10 cellular contexts compared by ENCODE assay signal in the genomic region with DNA sequence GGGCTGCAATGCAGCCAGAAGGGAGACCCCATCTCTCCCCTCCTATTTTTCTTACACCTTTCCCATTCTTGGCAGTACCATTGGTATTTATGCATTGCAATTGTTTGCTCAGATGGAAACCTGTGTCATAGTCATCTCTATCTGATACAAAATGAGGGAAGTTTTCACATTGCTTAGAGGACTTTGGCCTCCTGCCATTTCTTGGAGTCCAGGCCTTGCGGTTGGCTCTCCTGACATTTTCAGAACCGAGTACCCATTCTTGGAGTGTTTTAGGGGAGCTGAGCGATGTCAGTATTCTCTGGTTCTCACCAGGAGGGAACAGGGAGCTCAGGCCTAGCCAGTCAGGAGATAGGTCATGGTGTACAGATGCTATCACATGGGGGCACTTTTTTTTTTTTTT. TPM values are rescaled to one million over a fixed set of nuclear protein-coding genes. Genes with fewer than 3 reads are reported as not detected.
DNase-seq lines count a peak whose midpoint lies in the region; ATAC-seq and TF ChIP-seq lines count a peak whose summit lies in the region.
"Had no signal": no experiment of that assay in that cellular context is flagged by ENCODE, and none has a peak within 500 bp of the region (broad histone marks: within the 10 kb centered on the region; RNA-seq: fewer than 3 reads in every experiment).

No MANE protein-coding gene starts in this region.

- TF ChIP-seq CTCF in DOHH2 (IDR thresholded peaks at IDR 0.05; ENCODE audit: low read depth, low read length, poor library complexity, severe bottlenecking) (no peak), neural progenitor cell (IDR thresholded peaks at IDR 0.05) (no peak), right atrium auricular region (IDR thresholded peaks at IDR 0.05) (no peak)

- H3K4me1 ChIP-seq in DOHH2 (ENCODE audit: control insufficient read depth, low read length) (peaks cover 55% of the 10 kb centered on the region), neural progenitor cell (peaks cover 8% of the 10 kb centered on the region), right atrium auricular region (peaks cover 0 to 16% of the 10 kb centered on the region in 2 donors)

- H3K4me2 ChIP-seq in DOHH2 (ENCODE audit: low read length) (peak overlapping the region; percentile 85), neural progenitor cell (peak overlapping the region; percentile 92)

- H3K79me2 ChIP-seq in DOHH2 (ENCODE audit: control insufficient read depth, low read length) (peaks cover 37% of the 10 kb centered on the region), neural progenitor cell (ENCODE audit: low read depth) (peaks cover 14% of the 10 kb centered on the region)

- H3K4me3 Mint-ChIP-seq in effector memory CD8-positive, alpha-beta T cell, result peak overlapping the region; percentile 82 to 83
- peak overlapping the region; percentile 93 for H3K4me3 Mint-ChIP-seq in neural progenitor cell

- peaks cover 47% of the 10 kb centered on the region for H3K36me3 Mint-ChIP-seq in effector memory CD8-positive, alpha-beta T cell (ENCODE audit: insufficient read depth)
- peaks cover 16% of the 10 kb centered on the region for H3K36me3 Mint-ChIP-seq in neural progenitor cell

- peak overlapping the region; percentile 90 for H3K4me3 ChIP-seq in DOHH2 (ENCODE audit: low read length)
- peak overlapping the region; percentile 92 for H3K4me3 ChIP-seq in neural progenitor cell
- no peak overlapping the region for H3K4me3 ChIP-seq in right atrium auricular region

- H3K4me1 Mint-ChIP-seq in effector memory CD8-positive, alpha-beta T cell (ENCODE audit: low read depth in 2 of 2), result peaks cover 15 to 16% of the 10 kb centered on the region in 2 donors
- H3K4me1 Mint-ChIP-seq in neural progenitor cell, result peaks cover 14% of the 10 kb centered on the region

- H3K9ac ChIP-seq in neural progenitor cell, result peak overlapping the region; percentile 83

- H3K9me3 Mint-ChIP-seq in effector memory CD8-positive, alpha-beta T cell, result no peaks in the 10 kb centered on the region
- no peaks in the 10 kb centered on the region for H3K9me3 Mint-ChIP-seq in neural progenitor cell

- H3K9me3 ChIP-seq in DOHH2 (ENCODE audit: control insufficient read depth, insufficient read depth, low read length) (no peaks in the 10 kb centered on the region), neural progenitor cell (ENCODE audit: low read depth) (no peaks in the 10 kb centered on the region), right atrium auricular region (no peaks in the 10 kb centered on the region)

- no peaks in the 10 kb centered on the region for H3K9me2 ChIP-seq in DOHH2 (replicated peaks; ENCODE audit: control insufficient read depth, low read length)

- H2AFZ ChIP-seq in neural progenitor cell (replicated peaks), result no peak overlapping the region

- H3K27me3 ChIP-seq in DOHH2 (ENCODE audit: control insufficient read depth, low read length), result peaks cover 1% of the 10 kb centered on the region
- peaks cover 12% of the 10 kb centered on the region for H3K27me3 ChIP-seq in neural progenitor cell
- no peaks in the 10 kb centered on the region for H3K27me3 ChIP-seq in right atrium auricular region

- no peak for ATAC-seq in effector memory CD8-positive, alpha-beta T cell (replicated peaks)
- no peak for ATAC-seq in HG03460 (IDR thresholded peaks at IDR 0.05; ENCODE audit: unreplicated experiment)
- ATAC-seq in GM19452 (IDR thresholded peaks at IDR 0.05; ENCODE audit: unreplicated experiment), result no peak

- DNase-seq in OCI-M1 (lab: John Stamatoyannopoulos, UW) (peak; percentile 40), neural progenitor cell (ENCODE audit: low spot score) (no peak), right atrium auricular region (ENCODE audit: low spot score) (no peak)
- DNase-seq in effector memory CD8-positive, alpha-beta T cell, result no peak
- DNase-seq in effector CD8-positive, alpha-beta T cell (lab: John Stamatoyannopoulos, UW), result no peak
- DNase-seq: central memory CD4-positive, alpha-beta T cell; NCI-H1694 had no signal

- H4K20me1 ChIP-seq in DOHH2 (ENCODE audit: control insufficient read depth, insufficient read depth, low read depth, low read length), result no peaks in the 10 kb centered on the region
- peaks cover 8% of the 10 kb centered on the region for H4K20me1 ChIP-seq in neural progenitor cell (ENCODE audit: low read depth)

- H3K27me3 Mint-ChIP-seq in effector memory CD8-positive, alpha-beta T cell, result peaks cover 18 to 22% of the 10 kb centered on the region in 2 donors
- peaks cover 4% of the 10 kb centered on the region for H3K27me3 Mint-ChIP-seq in neural progenitor cell (ENCODE audit: insufficient read depth, low read depth)

- H3F3A ChIP-seq in DOHH2 (ENCODE audit: control insufficient read depth, insufficient read depth), result peaks cover 20% of the 10 kb centered on the region
- no peaks in the 10 kb centered on the region for H3F3A ChIP-seq in neural progenitor cell (ENCODE audit: low read depth)

- H3K27ac ChIP-seq in DOHH2 (ENCODE audit: low read depth, low read length) (no peak overlapping the region), neural progenitor cell (no peak overlapping the region), right atrium auricular region (peak overlapping the region in 1 of 2 donors; percentile 10)

- peak overlapping the region; percentile 83 for H3K27ac Mint-ChIP-seq in effector memory CD8-positive, alpha-beta T cell
- H3K27ac Mint-ChIP-seq in neural progenitor cell, result no peak overlapping the region

- H3K36me3 ChIP-seq in DOHH2 (ENCODE audit: control insufficient read depth, low read length) (peaks cover 53% of the 10 kb centered on the region), neural progenitor cell (peaks cover 4% of the 10 kb centered on the region), right atrium auricular region (peaks cover 38% of the 10 kb centered on the region)

RNA-seq across cellular contexts. Expression of gene SIN3B, which starts 1.5 kb away (rescaled TPM):
- 21.2 and 36.4 TPM in 2 replicates for total RNA-seq in neural progenitor cell (ENCODE audit: low replicate concordance)
- total RNA-seq in right atrium auricular region, result 10 to 100 TPM; 15.4 to 17.9 TPM

RNA-seq across cellular contexts. Expression of gene F2RL3, which starts 58.1 kb away (rescaled TPM):
- total RNA-seq in neural progenitor cell (ENCODE audit: low replicate concordance) (0.03 TPM in 1 of 2 replicates, not detected in the other), right atrium auricular region (1 to 10 TPM; 5.9 to 6.4 TPM)

Comparison
In these comparisons a context has a peak if more than half of its experiments do, and no peak if none do; other contexts are left out.
1. H3K4me3 ChIP-seq: peak in DOHH2 (single experiment) and neural progenitor cell (single experiment); none in right atrium auricular region (0 of 2).